8 cellular contexts compared by ENCODE assay signal in the genomic region with DNA sequence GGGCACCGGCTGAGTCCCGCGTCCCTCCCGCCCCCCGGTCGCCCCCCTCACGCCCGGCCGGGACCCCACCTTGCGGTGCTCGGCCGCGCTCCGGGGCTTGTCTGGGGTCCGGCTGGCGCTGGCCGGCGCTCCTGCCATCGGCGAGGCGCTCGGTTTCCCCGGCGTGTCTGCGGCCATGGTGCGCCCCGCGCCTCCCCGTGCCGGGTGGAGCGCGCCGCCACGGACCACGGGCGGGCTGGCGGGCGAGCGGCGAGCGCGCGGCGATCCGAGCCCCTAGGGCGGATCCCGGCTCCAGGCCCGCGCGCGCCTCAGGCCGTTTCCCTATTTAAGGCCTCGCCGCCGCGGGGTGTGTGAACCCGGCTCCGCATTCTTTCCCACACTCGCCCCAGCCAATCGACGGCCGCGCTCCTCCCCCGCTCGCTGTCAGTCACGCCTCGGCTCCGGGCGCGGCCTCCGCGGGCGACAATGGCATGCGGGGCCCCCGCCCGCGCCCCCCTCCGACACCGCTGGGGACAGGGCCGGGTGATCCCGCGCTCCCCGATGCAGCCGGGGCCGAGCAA. TPM values are rescaled to one million over a fixed set of nuclear protein-coding genes. Genes with fewer than 3 reads are reported as not detected.
DNase-seq lines count a peak whose midpoint lies in the region; ATAC-seq, FAIRE-seq and TF ChIP-seq lines count a peak whose summit lies in the region.

A gene with protein sequence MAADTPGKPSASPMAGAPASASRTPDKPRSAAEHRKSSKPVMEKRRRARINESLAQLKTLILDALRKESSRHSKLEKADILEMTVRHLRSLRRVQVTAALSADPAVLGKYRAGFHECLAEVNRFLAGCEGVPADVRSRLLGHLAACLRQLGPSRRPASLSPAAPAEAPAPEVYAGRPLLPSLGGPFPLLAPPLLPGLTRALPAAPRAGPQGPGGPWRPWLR (minus strand): TSS at position 301 of the 560 bp plus-strand sequence. CDS start 124 bp downstream, at position 177.

- H3K9me3 Mint-ChIP-seq in activated naive CD4-positive, alpha-beta T cell treated with anti-CD3 and anti-CD28 coated beads, Interleukin-2, amount 50 U/mL, for 72 hours: no peaks in the 10 kb centered on the region

- H2AFZ ChIP-seq in PC-3 (ENCODE audit: low read length): peak within 1 kb of the TSS; percentile 41
- no peak within 1 kb of the TSS for H2AFZ ChIP-seq in neural cell (ENCODE audit: low read depth, low read length)
- no peak within 1 kb of the TSS for H2AFZ ChIP-seq in Karpas-422 (ENCODE audit: low read length)

- peak within 1 kb of the TSS; percentile 93 for H3K4me3 ChIP-seq in PC-3 (ENCODE audit: low read length)
- peak within 1 kb of the TSS; percentile 91 for H3K4me3 ChIP-seq in neural cell (ENCODE audit: low read length)
- peak within 1 kb of the TSS; percentile 50 to 68 (median 60) for H3K4me3 ChIP-seq in transverse colon
- no peak within 1 kb of the TSS for H3K4me3 ChIP-seq in Karpas-422 (ENCODE audit: low read length)

- H3K4me2 ChIP-seq in PC-3 (ENCODE audit: low read length) (peak within 1 kb of the TSS; percentile 93), neural cell (ENCODE audit: low read length) (peak within 1 kb of the TSS; percentile 98), Karpas-422 (ENCODE audit: low read depth, low read length, poor library complexity, severe bottlenecking) (no peak within 1 kb of the TSS)

- no peaks in the 10 kb centered on the region for H3K36me3 Mint-ChIP-seq in activated naive CD4-positive, alpha-beta T cell treated with anti-CD3 and anti-CD28 coated beads, Interleukin-2, amount 50 U/mL, for 72 hours

- peak; percentile 50 for ATAC-seq in HG03196 (IDR thresholded peaks at IDR 0.05; ENCODE audit: unreplicated experiment)
- peak; percentile 66 for ATAC-seq in PC-3
- ATAC-seq in activated naive CD4-positive, alpha-beta T cell treated with anti-CD3 and anti-CD28 coated beads, Interleukin-2, amount 50 U/mL, for 72 hours: peak; percentile 30 to 77

- TF ChIP-seq CTCF in PC-3 (conservative IDR thresholded peaks at IDR 0.05; ENCODE audit: low read depth, low read length) (no peak), neural cell (IDR thresholded peaks at IDR 0.05; ENCODE audit: poor library complexity, severe bottlenecking) (no peak), transverse colon (IDR thresholded peaks at IDR 0.05) (no peak)

- intact Hi-C loops in PC-3 (cut with micrococcal nuclease): loop anchor here (1.0 kb wide), 1 partner anchor 13 kb away; a partner anchor contains a TSS
- intact Hi-C loops in transverse colon (cut with DNase I; ENCODE audit: low total_unique reads): no loop called here

- BruUV-seq in PC-3 (replicated peaks; lab: Mats Ljungman, UMichigan): no TSS peak

- H3K27ac Mint-ChIP-seq in activated naive CD4-positive, alpha-beta T cell treated with anti-CD3 and anti-CD28 coated beads, Interleukin-2, amount 50 U/mL, for 72 hours: no peak within 1 kb of the TSS

- H4K20me1 ChIP-seq in PC-3 (ENCODE audit: low read length) (peaks cover 22% of the 10 kb centered on the region), neural cell (ENCODE audit: insufficient read depth) (no peaks in the 10 kb centered on the region), Karpas-422 (ENCODE audit: insufficient read depth, low read depth, low read length) (no peaks in the 10 kb centered on the region)

- H3K9me3 ChIP-seq in PC-3 (ENCODE audit: low read length): no peaks in the 10 kb centered on the region
- no peaks in the 10 kb centered on the region for H3K9me3 ChIP-seq in neural cell (ENCODE audit: low read length)
- H3K9me3 ChIP-seq in transverse colon: no peaks in the 10 kb centered on the region
- no peaks in the 10 kb centered on the region for H3K9me3 ChIP-seq in Karpas-422 (ENCODE audit: low read length)

- CTCF ChIA-PET in PC-3 (lab: Charles Lee): interaction anchor here (0.7 kb wide), 1 partner anchor 19 kb away, joined by 3 read pairs; no protein-coding TSS in a partner anchor

- peaks cover 4% of the 10 kb centered on the region; the same call in 1 of the 2 replicates for H3K4me1 ChIP-seq in PC-3 (ENCODE audit: insufficient read depth, low read length)
- peaks cover 13 to 46% (median 42%) of the 10 kb centered on the region in 4 donors for H3K4me1 ChIP-seq in transverse colon
- H3K4me1 ChIP-seq in Karpas-422 (ENCODE audit: low read length): no peaks in the 10 kb centered on the region

- POLR2A ChIA-PET in PC-3 (lab: Charles Lee; ENCODE audit: unreplicated experiment): interaction anchor here (0.5 to 1.0 kb wide), 6 partner anchors 14 to 616 kb away, joined by 3 to 10 read pairs (median 4); a partner anchor contains a TSS

- H3K9me2 ChIP-seq in PC-3 (replicated peaks; ENCODE audit: low read length) (no peaks in the 10 kb centered on the region), neural cell (ENCODE audit: insufficient read depth, low read length) (no peaks in the 10 kb centered on the region), Karpas-422 (replicated peaks; ENCODE audit: insufficient read depth, low read length) (no peaks in the 10 kb centered on the region)

- 0% methylated on average over 57 of the region's 85 CpGs; no CpG with 5 or more reads in 1 of the 2 donors for whole genome bisulfite sequencing in transverse colon (ENCODE audit: low coverage in 1 of 2), 2 donors

- TF ChIP-seq EP300 in neural cell (conservative IDR thresholded peaks at IDR 0.05; ENCODE audit: poor library complexity, severe bottlenecking) (peak; percentile 48), transverse colon (IDR thresholded peaks at IDR 0.05; ENCODE audit: low read depth) (peak; percentile 38)

- no peak for TF ChIP-seq RAD21 in neural cell (conservative IDR thresholded peaks at IDR 0.05)

- H3K36me3 ChIP-seq in PC-3 (ENCODE audit: low read depth, low read length) (no peaks in the 10 kb centered on the region), neural cell (ENCODE audit: insufficient read depth, low read length) (no peaks in the 10 kb centered on the region), transverse colon (no peaks in the 10 kb centered on the region), Karpas-422 (ENCODE audit: insufficient read depth, low read length) (no peaks in the 10 kb centered on the region)

- H3K79me2 ChIP-seq in PC-3 (ENCODE audit: low read length) (peaks cover 48% of the 10 kb centered on the region), neural cell (replicated peaks; ENCODE audit: insufficient read depth, low read length) (peaks cover 4% of the 10 kb centered on the region), Karpas-422 (ENCODE audit: low read length) (no peaks in the 10 kb centered on the region)

- no peaks in the 10 kb centered on the region for H3K27me3 ChIP-seq in PC-3 (ENCODE audit: low read length)
- H3K27me3 ChIP-seq in neural cell (ENCODE audit: insufficient read depth, low read depth, low read length): no peaks in the 10 kb centered on the region
- peaks cover 73% of the 10 kb centered on the region for H3K27me3 ChIP-seq in transverse colon
- H3K27me3 ChIP-seq in Karpas-422 (ENCODE audit: low read length): no peaks in the 10 kb centered on the region

- H3K27ac ChIP-seq in PC-3 (ENCODE audit: low read length) (peak within 1 kb of the TSS; percentile 96), neural cell (ENCODE audit: low read length) (peak within 1 kb of the TSS; percentile 98), transverse colon (peak within 1 kb of the TSS; percentile 92 to 95 (median 94)), Karpas-422 (ENCODE audit: low read length) (no peak within 1 kb of the TSS)

- peak; percentile 96 for DNase-seq in DMS 273 (lab: John Stamatoyannopoulos, UW; ENCODE audit: unreplicated experiment)
- DNase-seq in PC-3: peak; percentile 97
- peak in 1 of 2 donors; percentile 72 for DNase-seq in activated naive CD4-positive, alpha-beta T cell treated with anti-CD3 and anti-CD28 coated beads, Interleukin-2, amount 50 U/mL, for 72 hours (ENCODE audit: low spot score in 2 of 2)
- DNase-seq in frontal cortex (ENCODE audit: low spot score in 2 of 2): peak; percentile 88 to 90
- peak; percentile 92 for DNase-seq in transverse colon
- DNase-seq in Karpas-422: no peak

- in situ Hi-C loops in transverse colon (cut with MboI; ENCODE audit: low pct_ligation_motif_present in 1 of 4, low pct_unique_long_range_greater_than_20kb in 1 of 4, low sequenced_read_pairs in 3 of 4): no loop called here

- H3F3A ChIP-seq in PC-3 (ENCODE audit: low read length, unreplicated experiment) (no peaks in the 10 kb centered on the region), neural cell (ENCODE audit: insufficient read depth, low read length, poor library complexity, severe bottlenecking) (no peaks in the 10 kb centered on the region)

- TF ChIP-seq POLR2A in transverse colon (IDR thresholded peaks at IDR 0.05): peak; percentile 45

- H3K9ac ChIP-seq in PC-3 (ENCODE audit: low read length): peak within 1 kb of the TSS; percentile 97
- peak within 1 kb of the TSS; percentile 98 for H3K9ac ChIP-seq in neural cell (ENCODE audit: low read length)
- no peak within 1 kb of the TSS for H3K9ac ChIP-seq in Karpas-422 (ENCODE audit: low read length)

- no peak for FAIRE-seq in frontal cortex (lab: Jason Lieb, UNC)

TF ChIP-seq in neural cell, 6 proteins besides CTCF, POLR2A, EP300 and RAD21:
- TF ChIP-seq POLR2AphosphoS5 (IDR thresholded peaks at IDR 0.05): peak; percentile 43
- TF ChIP-seq EZH2 (IDR thresholded peaks at IDR 0.05; ENCODE audit: borderline replicate concordance, insufficient read depth, low read length, poor library complexity, severe bottlenecking): no peak
TF ChIP-seq in neural cell: peak in this region for 1.

RNA-seq across cellular contexts. Expression of the gene that starts here (rescaled TPM):
- total RNA-seq in PC-3 (2014; rRNA removed): 233 and 379 TPM in 2 replicates
- 1 to 10 TPM; 3.2 to 4.4 TPM for total RNA-seq in activated naive CD4-positive, alpha-beta T cell treated with anti-CD3 and anti-CD28 coated beads, Interleukin-2, amount 50 U/mL, for 72 hours
- total RNA-seq in frontal cortex: 20.0 TPM
- 196 and 204 TPM in 2 replicates for polyA plus RNA-seq in neural cell
- polyA minus RNA-seq in neural cell: 24.3 and 24.4 TPM in 2 replicates
- 100 to 1,000 TPM in 1 of 4 donors, 10 to 100 TPM in 3; 10.8 to 140 (median 15.7) TPM for total RNA-seq in transverse colon
- total RNA-seq in Karpas-422 (2014; rRNA removed; shearing (Covaris generic); ENCODE audit: low replicate concordance): not detected in 2 replicates
